ENCODE assay signal across 1 cellular context in the genomic region with DNA sequence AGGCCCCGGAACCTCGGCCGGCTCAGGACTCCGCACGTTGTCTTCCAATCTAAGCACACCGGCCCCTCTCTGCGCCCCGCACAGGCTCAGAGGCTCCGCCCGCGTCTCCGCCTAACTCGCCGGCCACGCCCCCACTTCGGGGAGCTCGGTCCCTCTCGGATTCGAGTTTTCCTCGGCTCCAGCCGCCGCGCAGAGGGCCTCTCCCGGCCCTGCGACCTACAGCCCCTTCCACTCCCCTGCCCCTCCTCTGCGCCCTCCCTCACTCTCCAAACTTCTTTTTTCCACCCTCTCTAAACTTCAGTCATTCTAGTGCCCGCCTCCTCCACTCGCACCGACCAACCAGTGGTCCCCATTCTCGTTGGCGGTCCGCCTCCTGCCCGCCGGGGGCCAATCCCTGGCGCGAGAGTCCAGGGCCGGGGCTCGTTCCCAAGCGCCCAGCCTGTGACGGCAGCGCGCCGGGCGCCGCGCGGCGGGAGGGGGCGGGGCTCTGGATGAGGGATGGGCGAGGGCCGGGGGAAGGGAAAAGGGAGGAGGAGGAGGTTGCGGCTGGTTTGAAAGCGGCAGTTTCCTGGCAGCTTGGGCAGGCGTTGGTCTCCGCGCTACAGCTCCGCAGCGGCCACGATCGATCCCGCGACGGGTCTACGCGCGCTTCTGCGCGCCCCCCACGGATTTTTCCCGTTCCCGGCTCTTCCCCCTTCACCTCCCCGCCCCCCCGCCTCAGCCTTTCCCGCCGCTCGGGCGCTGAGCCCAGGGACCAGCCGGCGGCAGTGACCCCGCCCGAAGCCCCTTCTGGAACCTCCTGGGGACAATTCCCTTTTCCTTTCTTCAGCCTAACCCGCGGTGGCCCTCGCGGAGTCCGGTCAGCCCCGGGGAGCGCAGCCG.
TF ChIP-seq lines count a peak whose summit lies in the region.

TSS of gene MAGI3 (plus strand) at position 563 of the 882 bp plus-strand sequence. CDS start 519 bp downstream, outside the sequence.

TF ChIP-seq in K562, 482 proteins besides CTCF, POLR2A, EP300 and RAD21 (continued from another document and continues in another):
- TF ChIP-seq, protein P1, sequence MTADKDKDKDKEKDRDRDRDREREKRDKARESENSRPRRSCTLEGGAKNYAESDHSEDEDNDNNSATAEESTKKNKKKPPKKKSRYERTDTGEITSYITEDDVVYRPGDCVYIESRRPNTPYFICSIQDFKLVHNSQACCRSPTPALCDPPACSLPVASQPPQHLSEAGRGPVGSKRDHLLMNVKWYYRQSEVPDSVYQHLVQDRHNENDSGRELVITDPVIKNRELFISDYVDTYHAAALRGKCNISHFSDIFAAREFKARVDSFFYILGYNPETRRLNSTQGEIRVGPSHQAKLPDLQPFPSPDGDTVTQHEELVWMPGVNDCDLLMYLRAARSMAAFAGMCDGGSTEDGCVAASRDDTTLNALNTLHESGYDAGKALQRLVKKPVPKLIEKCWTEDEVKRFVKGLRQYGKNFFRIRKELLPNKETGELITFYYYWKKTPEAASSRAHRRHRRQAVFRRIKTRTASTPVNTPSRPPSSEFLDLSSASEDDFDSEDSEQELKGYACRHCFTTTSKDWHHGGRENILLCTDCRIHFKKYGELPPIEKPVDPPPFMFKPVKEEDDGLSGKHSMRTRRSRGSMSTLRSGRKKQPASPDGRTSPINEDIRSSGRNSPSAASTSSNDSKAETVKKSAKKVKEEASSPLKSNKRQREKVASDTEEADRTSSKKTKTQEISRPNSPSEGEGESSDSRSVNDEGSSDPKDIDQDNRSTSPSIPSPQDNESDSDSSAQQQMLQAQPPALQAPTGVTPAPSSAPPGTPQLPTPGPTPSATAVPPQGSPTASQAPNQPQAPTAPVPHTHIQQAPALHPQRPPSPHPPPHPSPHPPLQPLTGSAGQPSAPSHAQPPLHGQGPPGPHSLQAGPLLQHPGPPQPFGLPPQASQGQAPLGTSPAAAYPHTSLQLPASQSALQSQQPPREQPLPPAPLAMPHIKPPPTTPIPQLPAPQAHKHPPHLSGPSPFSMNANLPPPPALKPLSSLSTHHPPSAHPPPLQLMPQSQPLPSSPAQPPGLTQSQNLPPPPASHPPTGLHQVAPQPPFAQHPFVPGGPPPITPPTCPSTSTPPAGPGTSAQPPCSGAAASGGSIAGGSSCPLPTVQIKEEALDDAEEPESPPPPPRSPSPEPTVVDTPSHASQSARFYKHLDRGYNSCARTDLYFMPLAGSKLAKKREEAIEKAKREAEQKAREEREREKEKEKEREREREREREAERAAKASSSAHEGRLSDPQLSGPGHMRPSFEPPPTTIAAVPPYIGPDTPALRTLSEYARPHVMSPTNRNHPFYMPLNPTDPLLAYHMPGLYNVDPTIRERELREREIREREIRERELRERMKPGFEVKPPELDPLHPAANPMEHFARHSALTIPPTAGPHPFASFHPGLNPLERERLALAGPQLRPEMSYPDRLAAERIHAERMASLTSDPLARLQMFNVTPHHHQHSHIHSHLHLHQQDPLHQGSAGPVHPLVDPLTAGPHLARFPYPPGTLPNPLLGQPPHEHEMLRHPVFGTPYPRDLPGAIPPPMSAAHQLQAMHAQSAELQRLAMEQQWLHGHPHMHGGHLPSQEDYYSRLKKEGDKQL (CRISPR knock-in tag; IDR thresholded peaks at IDR 0.05; ENCODE audit: borderline replicate concordance): no peak
- TF ChIP-seq NR1H2 (CRISPR knock-in tag; IDR thresholded peaks at IDR 0.05): no peak
- TF ChIP-seq NKRF (IDR thresholded peaks at IDR 0.05; ENCODE audit: borderline replicate concordance): no peak; the same call in 1 of the 2 replicates
- no peak for TF ChIP-seq RAD51 (IDR thresholded peaks at IDR 0.05; ENCODE audit: borderline replicate concordance, low read depth)
- TF ChIP-seq ZNF707 (CRISPR knock-in tag; conservative IDR thresholded peaks at IDR 0.05): no peak
- no peak for TF ChIP-seq C11orf30 (IDR thresholded peaks at IDR 0.05; ENCODE audit: low read depth)
- no peak for TF ChIP-seq BCL6 (CRISPR knock-in tag; IDR thresholded peaks at IDR 0.05)
- peak; percentile 93 for TF ChIP-seq PCBP1 (IDR thresholded peaks at IDR 0.05; ENCODE audit: low read depth, low read length, poor library complexity, severe bottlenecking)
- TF ChIP-seq ZNF134 (CRISPR knock-in tag; conservative IDR thresholded peaks at IDR 0.05): peak; percentile 43; the same call in 1 of the 2 replicates
- no peak for TF ChIP-seq FOXO4 (CRISPR knock-in tag; IDR thresholded peaks at IDR 0.05)
- no peak for TF ChIP-seq TAL1 (IDR thresholded peaks at IDR 0.05)
- no peak for TF ChIP-seq ZNF77 (CRISPR knock-in tag; IDR thresholded peaks at IDR 0.05)
- TF ChIP-seq PHF8 (IDR thresholded peaks at IDR 0.05; ENCODE audit: borderline replicate concordance, low read length): peak; percentile 70; the same call in 1 of the 2 replicates
- no peak for TF ChIP-seq HOXB6 (CRISPR knock-in tag; IDR thresholded peaks at IDR 0.05; ENCODE audit: borderline replicate concordance)
- TF ChIP-seq SLC30A9 (CRISPR knock-in tag; IDR thresholded peaks at IDR 0.05): no peak
- no peak for TF ChIP-seq GATA2 (CRISPR knock-in tag; IDR thresholded peaks at IDR 0.05)
- peak in 1 of 2 experiments; percentile 32; a peak in 1 of 4 replicates for TF ChIP-seq NONO (IDR thresholded peaks at IDR 0.05; ENCODE audit: low read depth in 2 of 2, low read length in 1 of 2)
- TF ChIP-seq PCBP2 (IDR thresholded peaks at IDR 0.05; ENCODE audit: low read depth, low read length, poor library complexity, severe bottlenecking): no peak
- no peak for TF ChIP-seq GATAD2B (IDR thresholded peaks at IDR 0.05; ENCODE audit: borderline replicate concordance)
- no peak for TF ChIP-seq ARID3B (CRISPR knock-in tag; IDR thresholded peaks at IDR 0.05; ENCODE audit: borderline replicate concordance)
- no peak for TF ChIP-seq NELFE (IDR thresholded peaks at IDR 0.05; ENCODE audit: insufficient read depth, insufficient read length)
- TF ChIP-seq HMGN3 (IDR thresholded peaks at IDR 0.05; ENCODE audit: borderline replicate concordance, extremely low read depth, insufficient read length, low read depth, low read length): peak; percentile 38
- TF ChIP-seq TAF9B (IDR thresholded peaks at IDR 0.05; ENCODE audit: partially characterized antibody): no peak
- no peak for TF ChIP-seq MECOM (CRISPR knock-in tag; IDR thresholded peaks at IDR 0.05)
- no peak for TF ChIP-seq ZNF280A (IDR thresholded peaks at IDR 0.05; ENCODE audit: low read depth, partially characterized antibody)
- 0 out of 2 replicates have a peak, but pooled peaks have one; percentile 43 for TF ChIP-seq CHCHD3 (CRISPR knock-in tag; IDR thresholded peaks at IDR 0.05)
- TF ChIP-seq ZBTB9 (CRISPR knock-in tag; IDR thresholded peaks at IDR 0.05): peak; percentile 57; the same call in 1 of the 2 replicates
- TF ChIP-seq ZNF75A (CRISPR knock-in tag; IDR thresholded peaks at IDR 0.05): no peak
- TF ChIP-seq, protein P2, sequence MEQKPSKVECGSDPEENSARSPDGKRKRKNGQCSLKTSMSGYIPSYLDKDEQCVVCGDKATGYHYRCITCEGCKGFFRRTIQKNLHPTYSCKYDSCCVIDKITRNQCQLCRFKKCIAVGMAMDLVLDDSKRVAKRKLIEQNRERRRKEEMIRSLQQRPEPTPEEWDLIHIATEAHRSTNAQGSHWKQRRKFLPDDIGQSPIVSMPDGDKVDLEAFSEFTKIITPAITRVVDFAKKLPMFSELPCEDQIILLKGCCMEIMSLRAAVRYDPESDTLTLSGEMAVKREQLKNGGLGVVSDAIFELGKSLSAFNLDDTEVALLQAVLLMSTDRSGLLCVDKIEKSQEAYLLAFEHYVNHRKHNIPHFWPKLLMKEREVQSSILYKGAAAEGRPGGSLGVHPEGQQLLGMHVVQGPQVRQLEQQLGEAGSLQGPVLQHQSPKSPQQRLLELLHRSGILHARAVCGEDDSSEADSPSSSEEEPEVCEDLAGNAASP (IDR thresholded peaks at IDR 0.05): no peak
- no peak for TF ChIP-seq HMGXB4 (CRISPR knock-in tag; IDR thresholded peaks at IDR 0.05)
- TF ChIP-seq SMAD3 (CRISPR knock-in tag; conservative IDR thresholded peaks at IDR 0.05): no peak
- no peak for TF ChIP-seq EZH2 (IDR thresholded peaks at IDR 0.05; ENCODE audit: borderline replicate concordance, low read depth, low read length)
- TF ChIP-seq BRF2 (IDR thresholded peaks at IDR 0.05; ENCODE audit: borderline replicate concordance, insufficient read depth, insufficient read length): no peak
- no peak for TF ChIP-seq ZNF165 (CRISPR knock-in tag; IDR thresholded peaks at IDR 0.05; ENCODE audit: borderline replicate concordance)
- no peak for TF ChIP-seq RFX1 (IDR thresholded peaks at IDR 0.05)
- TF ChIP-seq SMAD2 (IDR thresholded peaks at IDR 0.05; ENCODE audit: low read depth, low read length): no peak
- no peak for TF ChIP-seq NFXL1 (CRISPR knock-in tag; IDR thresholded peaks at IDR 0.05)
- no peak for TF ChIP-seq WHSC1 (IDR thresholded peaks at IDR 0.05; ENCODE audit: low read length)
- TF ChIP-seq CC2D1A (IDR thresholded peaks at IDR 0.05): no peak
- no peak for TF ChIP-seq ZNF184 (CRISPR knock-in tag; IDR thresholded peaks at IDR 0.05)
- TF ChIP-seq ZNF561 (CRISPR knock-in tag; conservative IDR thresholded peaks at IDR 0.05): 0 out of 2 replicates have a peak, but pooled peaks have one; percentile 53
